ENCODE assay signal across 15 cellular contexts in genomic region chr1:58778593-58778992, GRCh38.
"Had no signal": no experiment of that assay in that cellular context is flagged by ENCODE, and none has a peak within 500 bp of the region (broad histone marks: within the 10 kb centered on the region; RNA-seq: fewer than 3 reads in every experiment).

No MANE protein-coding gene starts in this region.

- ATAC-seq: foreskin keratinocyte; heart left ventricle; left lung; right lobe of liver; stimulated activated naive CD8-positive, alpha-beta T cell treated with anti-CD3 and anti-CD28 coated beads, Interleukin-15, Interleukin-2, amounts not matched to agents 100 U/mL and 50 U/mL, for 24 hours; upper lobe of right lung had no signal

- H3K9me3 ChIP-seq: heart left ventricle, left lung, right lobe of liver, upper lobe of right lung had no signal

- H3K27me3 Mint-ChIP-seq: activated naive CD4-positive, alpha-beta T cell treated with anti-CD3 and anti-CD28 coated beads, Interleukin-2, amount 50 U/mL, for 24 hours had no signal

- H3K9me3 Mint-ChIP-seq: activated naive CD4-positive, alpha-beta T cell treated with anti-CD3 and anti-CD28 coated beads, Interleukin-2, amount 50 U/mL, for 24 hours had no signal

- H3K27me3 ChIP-seq: foreskin keratinocyte, heart left ventricle, right lobe of liver, upper lobe of right lung had no signal

- H3K27ac ChIP-seq: foreskin keratinocyte, left lung, upper lobe of right lung had no signal

- H3K4me3 ChIP-seq: heart left ventricle, left lung, right lobe of liver, upper lobe of right lung had no signal

- DNase-seq: activated CD4-positive, alpha-beta T cell treated with anti-CD3 and anti-CD28 coated beads, Interleukin-2, amount 50 U/mL, for 1 hour; activated CD4-positive, CD25-positive, alpha-beta regulatory T cell; activated effector memory CD4-positive, alpha-beta T cell treated with Interleukin-2 at 50 U/mL for 16 hours; activated T-cell treated with anti-CD3 and anti-CD28 coated beads for 4 hours; amygdala; heart left ventricle; left lung; right lobe of liver; stimulated activated CD4-positive, alpha-beta T cell treated with anti-CD3 and anti-CD28 coated beads, Interleukin-2, amount 100 ng/mL, for 24 hours; stimulated activated naive CD8-positive, alpha-beta T cell treated with anti-CD3 and anti-CD28 coated beads, Interleukin-15, Interleukin-2, amounts not matched to agents 100 U/mL and 50 U/mL, for 24 hours; T-helper 2 cell; upper lobe of right lung had no signal

- H3K36me3 ChIP-seq: right lobe of liver had no signal

- H3K4me3 Mint-ChIP-seq: activated naive CD4-positive, alpha-beta T cell treated with anti-CD3 and anti-CD28 coated beads, Interleukin-2, amount 50 U/mL, for 24 hours had no signal

- H3K27ac Mint-ChIP-seq: activated naive CD4-positive, alpha-beta T cell treated with anti-CD3 and anti-CD28 coated beads, Interleukin-2, amount 50 U/mL, for 24 hours had no signal

- H2AFZ ChIP-seq: parathyroid adenoma had no signal
